Comparison of ENCODE assay signal across 14 cellular contexts in the genomic region with DNA sequence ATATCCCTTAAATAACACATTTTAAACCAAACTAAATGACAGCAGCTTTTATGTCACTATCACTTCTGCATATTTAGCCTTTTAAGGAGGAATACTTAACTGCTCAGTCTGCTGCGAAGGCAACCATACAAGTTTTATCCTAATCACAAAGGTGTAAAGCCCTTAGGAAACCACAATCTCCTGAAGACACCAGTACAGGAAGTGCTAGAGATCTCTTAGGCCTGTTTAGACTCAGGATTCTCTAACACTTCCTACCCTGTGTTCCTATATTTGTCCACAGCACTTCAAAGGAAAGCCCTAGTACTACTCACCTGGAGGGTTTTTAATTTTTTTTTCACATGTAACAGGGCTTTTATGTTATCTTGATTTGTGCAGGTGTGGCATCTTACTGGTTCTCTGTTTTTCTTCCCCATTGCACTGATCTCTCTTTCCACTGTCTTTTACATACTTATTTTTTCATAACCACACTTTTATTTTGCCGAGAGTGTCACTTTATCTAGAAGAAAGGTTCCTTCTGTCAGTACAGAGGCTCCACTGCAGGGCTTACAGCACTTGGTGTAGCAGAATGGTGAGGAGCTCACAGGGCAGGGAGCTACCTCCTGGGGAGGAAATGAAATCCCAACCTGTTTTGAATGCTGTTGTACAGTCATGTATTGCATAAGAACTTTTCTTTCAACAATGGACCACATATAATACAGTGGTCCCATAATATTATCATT.
A peak's percentile ranks its signal among the peaks of the same experiment; 100 is the strongest.
DNase-seq lines count a peak whose midpoint lies in the region; ATAC-seq, FAIRE-seq and TF ChIP-seq lines count a peak whose summit lies in the region.
"Had no signal": no experiment of that assay in that cellular context is flagged by ENCODE, and none has a peak within 500 bp of the region (broad histone marks: within the 10 kb centered on the region; RNA-seq: fewer than 3 reads in every experiment).

No MANE protein-coding gene starts in this region.

- no peaks in the 10 kb centered on the region for H3K27me3 Mint-ChIP-seq in activated CD4-positive, alpha-beta T cell treated with anti-CD3 and anti-CD28 coated beads, Interleukin-2, amount 10 ng/mL, durations not matched to agents 7 days and 5 days
- no peaks in the 10 kb centered on the region for H3K27me3 Mint-ChIP-seq in activated T-helper 2 cell treated with anti-CD3 and anti-CD28 coated beads, Interferon-gamma antibody, Interleukin-2, Interleukin-4, amounts not matched to agents 10 μg/mL and 5 μg/mL and 100 μg/mL, durations not matched to agents 14 hours and 24 hours and 36 hours (ENCODE audit: low read depth)

- peaks cover 2% of the 10 kb centered on the region for H3K36me3 Mint-ChIP-seq in activated CD4-positive, alpha-beta T cell treated with anti-CD3 and anti-CD28 coated beads, Interleukin-2, amount 10 ng/mL, durations not matched to agents 7 days and 5 days (ENCODE audit: low read depth)
- H3K36me3 Mint-ChIP-seq in activated T-helper 2 cell treated with anti-CD3 and anti-CD28 coated beads, Interferon-gamma antibody, Interleukin-2, Interleukin-4, amounts not matched to agents 10 μg/mL and 5 μg/mL and 100 μg/mL, durations not matched to agents 14 hours and 24 hours and 36 hours (ENCODE audit: low read depth): no peaks in the 10 kb centered on the region
- H3K36me3 Mint-ChIP-seq in stimulated activated effector memory CD8-positive, alpha-beta T cell treated with anti-CD3 and anti-CD28 coated beads, Interleukin-12 subunit alpha, Interleukin-12 subunit beta, amount 100 ng/mL, for 72 hours: no peaks in the 10 kb centered on the region

- no peak for FAIRE-seq in urothelium cell line (lab: Jason Lieb, UNC)

- no peak overlapping the region for H3K4me3 Mint-ChIP-seq in activated CD4-positive, alpha-beta T cell treated with anti-CD3 and anti-CD28 coated beads, Interleukin-2, amount 10 ng/mL, durations not matched to agents 7 days and 5 days
- no peak overlapping the region for H3K4me3 Mint-ChIP-seq in activated T-helper 2 cell treated with anti-CD3 and anti-CD28 coated beads, Interferon-gamma antibody, Interleukin-2, Interleukin-4, amounts not matched to agents 10 μg/mL and 5 μg/mL and 100 μg/mL, durations not matched to agents 14 hours and 24 hours and 36 hours (ENCODE audit: low read depth)
- H3K4me3 Mint-ChIP-seq in stimulated activated effector memory CD8-positive, alpha-beta T cell treated with anti-CD3 and anti-CD28 coated beads, Interleukin-12 subunit alpha, Interleukin-12 subunit beta, amount 100 ng/mL, for 72 hours: peak overlapping the region; percentile 4

- CTCF ChIA-PET in activated CD4-positive, alpha-beta T cell treated with anti-CD3 and anti-CD28 coated beads, Interleukin-2, amount 10 ng/mL, durations not matched to agents 7 days and 5 days (lab: Charles Lee): no interaction called here

- peaks cover 17% of the 10 kb centered on the region for H3K4me1 Mint-ChIP-seq in activated CD4-positive, alpha-beta T cell treated with anti-CD3 and anti-CD28 coated beads, Interleukin-2, amount 10 ng/mL, durations not matched to agents 7 days and 5 days
- peaks cover 11% of the 10 kb centered on the region for H3K4me1 Mint-ChIP-seq in activated T-helper 2 cell treated with anti-CD3 and anti-CD28 coated beads, Interferon-gamma antibody, Interleukin-2, Interleukin-4, amounts not matched to agents 10 μg/mL and 5 μg/mL and 100 μg/mL, durations not matched to agents 14 hours and 24 hours and 36 hours (ENCODE audit: low read depth)
- H3K4me1 Mint-ChIP-seq in stimulated activated effector memory CD8-positive, alpha-beta T cell treated with anti-CD3 and anti-CD28 coated beads, Interleukin-12 subunit alpha, Interleukin-12 subunit beta, amount 100 ng/mL, for 72 hours: peaks cover 18% of the 10 kb centered on the region

- peaks cover 2% of the 10 kb centered on the region for H3K9me3 Mint-ChIP-seq in activated CD4-positive, alpha-beta T cell treated with anti-CD3 and anti-CD28 coated beads, Interleukin-2, amount 10 ng/mL, durations not matched to agents 7 days and 5 days
- H3K9me3 Mint-ChIP-seq in activated T-helper 2 cell treated with anti-CD3 and anti-CD28 coated beads, Interferon-gamma antibody, Interleukin-2, Interleukin-4, amounts not matched to agents 10 μg/mL and 5 μg/mL and 100 μg/mL, durations not matched to agents 14 hours and 24 hours and 36 hours: no peaks in the 10 kb centered on the region
- no peaks in the 10 kb centered on the region for H3K9me3 Mint-ChIP-seq in stimulated activated effector memory CD8-positive, alpha-beta T cell treated with anti-CD3 and anti-CD28 coated beads, Interleukin-12 subunit alpha, Interleukin-12 subunit beta, amount 100 ng/mL, for 72 hours

- ATAC-seq in HG03139 (IDR thresholded peaks at IDR 0.05; ENCODE audit: unreplicated experiment) (peak; percentile 59), GM18505 (IDR thresholded peaks at IDR 0.05; ENCODE audit: unreplicated experiment) (no peak)
- ATAC-seq in stimulated activated effector memory CD8-positive, alpha-beta T cell treated with anti-CD3 and anti-CD28 coated beads, Interleukin-12 subunit alpha, Interleukin-12 subunit beta, amount 100 ng/mL, for 72 hours: peak; percentile 63
- ATAC-seq: psoas muscle had no signal

- intact Hi-C loops in activated T-helper 2 cell treated with anti-CD3 and anti-CD28 coated beads, Interferon-gamma antibody, Interleukin-2, Interleukin-4, amounts not matched to agents 10 μg/mL and 5 μg/mL and 100 μg/mL, durations not matched to agents 14 hours and 24 hours and 36 hours (cut with micrococcal nuclease): no loop called here

- DNase-seq in activated CD4-positive, alpha-beta T cell treated with anti-CD3 and anti-CD28 coated beads, Interleukin-2, amount 10 ng/mL, durations not matched to agents 7 days and 5 days: no peak
- no peak for DNase-seq in activated CD4-positive, alpha-beta T cell treated with anti-CD3 and anti-CD28 coated beads for 4 hours
- DNase-seq in activated T-helper 2 cell treated with anti-CD3 and anti-CD28 coated beads, Interferon-gamma antibody, Interleukin-2, Interleukin-4, amounts not matched to agents 10 μg/mL and 5 μg/mL and 100 μg/mL, durations not matched to agents 14 hours and 24 hours and 36 hours (ENCODE audit: low spot score): no peak
- DNase-seq in stimulated activated effector memory CD8-positive, alpha-beta T cell treated with anti-CD3 and anti-CD28 coated beads, Interleukin-12 subunit alpha, Interleukin-12 subunit beta, amount 100 ng/mL, for 72 hours (ENCODE audit: low spot score in 2 of 2): no peak
- DNase-seq in NOMO-1 (lab: John Stamatoyannopoulos, UW; ENCODE audit: unreplicated experiment in 2 of 2) (no peak), urothelium cell line (ENCODE audit: low spot score) (no peak)
- DNase-seq: ACHN, aorta, EL, HCEC 1CT, psoas muscle, SIG-M5 had no signal

- H3K27ac Mint-ChIP-seq in activated CD4-positive, alpha-beta T cell treated with anti-CD3 and anti-CD28 coated beads, Interleukin-2, amount 10 ng/mL, durations not matched to agents 7 days and 5 days: peak overlapping the region; percentile 51
- H3K27ac Mint-ChIP-seq in activated T-helper 2 cell treated with anti-CD3 and anti-CD28 coated beads, Interferon-gamma antibody, Interleukin-2, Interleukin-4, amounts not matched to agents 10 μg/mL and 5 μg/mL and 100 μg/mL, durations not matched to agents 14 hours and 24 hours and 36 hours: peak overlapping the region; percentile 19
- peak overlapping the region; percentile 86 for H3K27ac Mint-ChIP-seq in stimulated activated effector memory CD8-positive, alpha-beta T cell treated with anti-CD3 and anti-CD28 coated beads, Interleukin-12 subunit alpha, Interleukin-12 subunit beta, amount 100 ng/mL, for 72 hours

- POLR2A ChIA-PET in activated CD4-positive, alpha-beta T cell treated with anti-CD3 and anti-CD28 coated beads, Interleukin-2, amount 10 ng/mL, durations not matched to agents 7 days and 5 days (lab: Charles Lee): no interaction called here

- no peak for TF ChIP-seq POLR2A in GM18505 (IDR thresholded peaks at IDR 0.05; ENCODE audit: borderline replicate concordance, extremely low read depth, insufficient read depth, insufficient read length)

Comparison
In these comparisons a context has a peak if more than half of its experiments do, and no peak if none do; other contexts are left out.
1. H3K27ac Mint-ChIP-seq: peak in every context shown above with its lines; median percentile 86 in stimulated activated effector memory CD8-positive, alpha-beta T cell treated with anti-CD3 and anti-CD28 coated beads, Interleukin-12 subunit alpha, Interleukin-12 subunit beta, amount 100 ng/mL, for 72 hours; 51 in activated CD4-positive, alpha-beta T cell treated with anti-CD3 and anti-CD28 coated beads, Interleukin-2, amount 10 ng/mL, durations not matched to agents 7 days and 5 days; 19 in activated T-helper 2 cell treated with anti-CD3 and anti-CD28 coated beads, Interferon-gamma antibody, Interleukin-2, Interleukin-4, amounts not matched to agents 10 μg/mL and 5 μg/mL and 100 μg/mL, durations not matched to agents 14 hours and 24 hours and 36 hours.